Comparison of ENCODE assay signal across 10 cellular contexts in genomic region chr3:132788299-132788698, GRCh38.
DNase-seq lines count a peak whose midpoint lies in the region; ATAC-seq, FAIRE-seq and TF ChIP-seq lines count a peak whose summit lies in the region.
"Had no signal": no experiment of that assay in that cellular context is flagged by ENCODE, and none has a peak within 500 bp of the region (broad histone marks: within the 10 kb centered on the region; RNA-seq: fewer than 3 reads in every experiment).

No MANE protein-coding gene starts in this region.

- H3K36me3 ChIP-seq in pancreas = no peaks in the 10 kb centered on the region
- H3K36me3 ChIP-seq in naive thymus-derived CD4-positive, alpha-beta T cell (ENCODE audit: control insufficient read depth in 2 of 3, insufficient read depth in 3 of 3, low read length in 3 of 3) = no peaks in the 10 kb centered on the region

- no peak overlapping the region for H3K4me3 ChIP-seq in pancreas
- H3K4me3 ChIP-seq in naive thymus-derived CD4-positive, alpha-beta T cell (ENCODE audit: low read length) = no peak overlapping the region

- H3K27me3 Mint-ChIP-seq in naive thymus-derived CD4-positive, alpha-beta T cell = peaks cover 12 to 40% (median 22%) of the 10 kb centered on the region in 5 donors

- H3K9me3 Mint-ChIP-seq in naive thymus-derived CD4-positive, alpha-beta T cell = no peaks in the 10 kb centered on the region
- H3K9me3 Mint-ChIP-seq: memory B cell had no signal

- no peaks in the 10 kb centered on the region for H3K36me3 Mint-ChIP-seq in naive thymus-derived CD4-positive, alpha-beta T cell
- H3K36me3 Mint-ChIP-seq: memory B cell had no signal

- no peaks in the 10 kb centered on the region for H3K4me1 ChIP-seq in pancreas
- H3K4me1 ChIP-seq in naive thymus-derived CD4-positive, alpha-beta T cell (ENCODE audit: control insufficient read depth in 2 of 2, insufficient read depth in 2 of 2, low read length in 2 of 2) = no peaks in the 10 kb centered on the region

- peak; percentile 15 for DNase-seq in ELR (ENCODE audit: low read depth)
- peak; percentile 83 for DNase-seq in NCI-H82 treated with DMSO at 0.1 percent for 48 hours (lab: John Stamatoyannopoulos, UW; ENCODE audit: unreplicated experiment)
- peak; percentile 39 for DNase-seq in fibroblast of gingiva (ENCODE audit: low read depth)
- peak in 1 of 6 donors; percentile 10 for DNase-seq in pancreas
- DNase-seq in naive thymus-derived CD4-positive, alpha-beta T cell = no peak
- no peak for DNase-seq in ecto neural progenitor cell (ENCODE audit: low spot score)
- DNase-seq in effector CD4-positive, alpha-beta T cell = no peak
- DNase-seq in SHP77 treated with DMSO at 0.1 percent for 48 hours (lab: John Stamatoyannopoulos, UW) = no peak

- H3K27ac Mint-ChIP-seq in naive thymus-derived CD4-positive, alpha-beta T cell = no peak overlapping the region
- H3K27ac Mint-ChIP-seq: memory B cell had no signal

- TF ChIP-seq CTCF in pancreas (IDR thresholded peaks at IDR 0.05) = no peak

- ATAC-seq in pancreas = peak in 3 of 4 donors; percentile 29 to 66 (median 54)
- no peak for ATAC-seq in naive thymus-derived CD4-positive, alpha-beta T cell
- ATAC-seq: Panc1 had no signal

- H3K4me1 Mint-ChIP-seq in naive thymus-derived CD4-positive, alpha-beta T cell = no peaks in the 10 kb centered on the region
- H3K4me1 Mint-ChIP-seq: memory B cell had no signal

- POLR2A ChIA-PET in naive thymus-derived CD4-positive, alpha-beta T cell (lab: Charles Lee) = no interaction called here

- H3K9me3 ChIP-seq in pancreas = no peaks in the 10 kb centered on the region
- no peaks in the 10 kb centered on the region for H3K9me3 ChIP-seq in naive thymus-derived CD4-positive, alpha-beta T cell (ENCODE audit: control insufficient read depth in 2 of 3, low read length in 3 of 3)

- no peak overlapping the region for H3K4me3 Mint-ChIP-seq in naive thymus-derived CD4-positive, alpha-beta T cell
- H3K4me3 Mint-ChIP-seq: memory B cell had no signal

- CTCF ChIA-PET in naive thymus-derived CD4-positive, alpha-beta T cell (lab: Charles Lee) = no interaction called here

- FAIRE-seq in pancreas (lab: Jason Lieb, UNC) = no peak

- H3K27ac ChIP-seq in pancreas = no peak overlapping the region
- H3K27ac ChIP-seq in naive thymus-derived CD4-positive, alpha-beta T cell (ENCODE audit: low read depth, low read length) = no peak overlapping the region

- H3K27me3 ChIP-seq in pancreas = no peaks in the 10 kb centered on the region
- no peaks in the 10 kb centered on the region for H3K27me3 ChIP-seq in naive thymus-derived CD4-positive, alpha-beta T cell (ENCODE audit: control insufficient read depth in 2 of 2, insufficient read depth in 2 of 2, low read length in 2 of 2)

- intact Hi-C loops in pancreas (cut with DNase I) = no loop called here
- intact Hi-C loops in naive thymus-derived CD4-positive, alpha-beta T cell (cut with micrococcal nuclease) = no loop called here

Comparison
In these comparisons a context has a peak if more than half of its experiments do, and no peak if none do; other contexts are left out.
1. DNase-seq: peak in ELR (single experiment), NCI-H82 treated with DMSO at 0.1 percent for 48 hours (single experiment) and fibroblast of gingiva (single experiment); none in naive thymus-derived CD4-positive, alpha-beta T cell (0 of 9), ecto neural progenitor cell (single experiment), effector CD4-positive, alpha-beta T cell (single experiment) and SHP77 treated with DMSO at 0.1 percent for 48 hours (single experiment).